In the genomic region with DNA sequence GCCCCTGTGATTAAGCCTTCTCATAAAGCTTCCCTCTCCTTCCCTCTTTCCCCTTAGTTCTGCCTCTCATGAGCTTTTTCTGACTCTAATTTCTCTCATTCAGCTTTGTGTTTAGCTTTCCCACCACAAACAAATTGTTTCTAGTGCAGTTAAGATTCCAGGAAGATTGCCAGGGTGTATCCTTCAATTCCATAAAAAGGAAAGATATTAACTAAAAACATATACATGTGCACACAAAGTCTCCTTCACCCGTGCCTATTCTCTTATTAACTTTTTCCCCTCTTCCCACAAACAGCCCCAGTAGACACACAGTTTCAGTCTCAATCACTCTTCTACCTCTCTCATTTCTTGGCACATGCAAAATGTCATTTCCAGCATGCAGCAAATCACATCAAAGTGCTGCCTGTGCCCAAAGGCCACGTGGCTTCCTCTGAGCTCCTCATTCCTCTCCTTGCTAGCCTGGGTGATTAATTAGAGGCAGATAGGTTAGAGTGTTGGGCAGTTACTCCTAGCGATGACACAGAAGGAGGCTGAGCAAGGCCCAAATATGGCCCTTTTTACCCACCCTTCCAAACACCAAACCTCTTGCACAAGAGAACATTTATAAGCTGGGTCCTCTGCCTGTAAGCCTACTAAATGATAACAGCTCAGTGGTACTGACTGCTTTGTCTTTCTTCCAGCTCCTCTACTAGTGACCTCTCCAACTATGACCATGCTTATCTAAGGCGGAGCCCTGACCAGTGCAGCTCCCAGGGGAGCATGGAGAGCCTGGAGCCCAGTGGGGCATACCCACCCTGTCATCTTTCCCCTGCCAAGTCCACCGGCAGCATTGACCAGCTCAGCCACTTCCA, we compare ENCODE assay signal across 8 cellular contexts.
DNase-seq lines count a peak whose midpoint lies in the region; ATAC-seq and TF ChIP-seq lines count a peak whose summit lies in the region.

No MANE protein-coding gene starts in this region.

- peak; percentile 64 for ATAC-seq in GM19025 (IDR thresholded peaks at IDR 0.05; ENCODE audit: low read depth, unreplicated experiment)
- no peak for ATAC-seq in T-cell (replicated peaks in 1 of 4)

- no peak overlapping the region for H3K4me3 Mint-ChIP-seq in activated T-helper 1 cell treated with anti-CD3 and anti-CD28 coated beads, Interleukin-12 subunit alpha, Interleukin-12 subunit beta, Interleukin-2, Interleukin-4 antibody, amounts not matched to agents 30 ng/mL and 10 ng/mL and 1 ng/mL, durations not matched to agents 14 hours and 24 hours and 36 hours
- no peak overlapping the region for H3K4me3 Mint-ChIP-seq in T-cell

- no peak for TF ChIP-seq CTCF in fibroblast of pulmonary artery (IDR thresholded peaks at IDR 0.05; ENCODE audit: low read length, missing control alignments)

- no peak overlapping the region for H3K27ac Mint-ChIP-seq in activated T-helper 1 cell treated with anti-CD3 and anti-CD28 coated beads, Interleukin-12 subunit alpha, Interleukin-12 subunit beta, Interleukin-2, Interleukin-4 antibody, amounts not matched to agents 30 ng/mL and 10 ng/mL and 1 ng/mL, durations not matched to agents 14 hours and 24 hours and 36 hours
- H3K27ac Mint-ChIP-seq in T-cell, result no peak overlapping the region

- no peaks in the 10 kb centered on the region for H3K36me3 Mint-ChIP-seq in activated T-helper 1 cell treated with anti-CD3 and anti-CD28 coated beads, Interleukin-12 subunit alpha, Interleukin-12 subunit beta, Interleukin-2, Interleukin-4 antibody, amounts not matched to agents 30 ng/mL and 10 ng/mL and 1 ng/mL, durations not matched to agents 14 hours and 24 hours and 36 hours (ENCODE audit: low read depth)
- H3K36me3 Mint-ChIP-seq in T-cell, result no peaks in the 10 kb centered on the region

- POLR2A ChIA-PET in T-cell (lab: Charles Lee), result interaction anchor here in 1 of 2 donors (0.6 kb wide), 1 partner anchor 149 kb away, joined by 3 read pairs; no protein-coding TSS in a partner anchor

- CTCF ChIA-PET in T-cell (lab: Charles Lee), result interaction anchor here in 1 of 2 donors (0.6 kb wide), 1 partner anchor 295 kb away, joined by 3 read pairs; no protein-coding TSS in a partner anchor

- no peaks in the 10 kb centered on the region for H3K9me3 Mint-ChIP-seq in activated T-helper 1 cell treated with anti-CD3 and anti-CD28 coated beads, Interleukin-12 subunit alpha, Interleukin-12 subunit beta, Interleukin-2, Interleukin-4 antibody, amounts not matched to agents 30 ng/mL and 10 ng/mL and 1 ng/mL, durations not matched to agents 14 hours and 24 hours and 36 hours
- no peaks in the 10 kb centered on the region for H3K9me3 Mint-ChIP-seq in T-cell

- intact Hi-C loops in activated T-helper 1 cell treated with anti-CD3 and anti-CD28 coated beads, Interleukin-12 subunit alpha, Interleukin-12 subunit beta, Interleukin-2, Interleukin-4 antibody, amounts not matched to agents 30 ng/mL and 10 ng/mL and 1 ng/mL, durations not matched to agents 14 hours and 24 hours and 36 hours (cut with micrococcal nuclease), result no loop called here

- no peak overlapping the region for H3K4me3 ChIP-seq in fibroblast of pulmonary artery (replicated peaks; ENCODE audit: low read depth, low read length)

- no peaks in the 10 kb centered on the region for H3K27me3 Mint-ChIP-seq in activated T-helper 1 cell treated with anti-CD3 and anti-CD28 coated beads, Interleukin-12 subunit alpha, Interleukin-12 subunit beta, Interleukin-2, Interleukin-4 antibody, amounts not matched to agents 30 ng/mL and 10 ng/mL and 1 ng/mL, durations not matched to agents 14 hours and 24 hours and 36 hours (ENCODE audit: insufficient read depth)
- peaks cover 4 to 9% of the 10 kb centered on the region in 2 donors for H3K27me3 Mint-ChIP-seq in T-cell

- H3K4me1 Mint-ChIP-seq in activated T-helper 1 cell treated with anti-CD3 and anti-CD28 coated beads, Interleukin-12 subunit alpha, Interleukin-12 subunit beta, Interleukin-2, Interleukin-4 antibody, amounts not matched to agents 30 ng/mL and 10 ng/mL and 1 ng/mL, durations not matched to agents 14 hours and 24 hours and 36 hours (ENCODE audit: low read depth), result peaks cover 10% of the 10 kb centered on the region
- no peaks in the 10 kb centered on the region for H3K4me1 Mint-ChIP-seq in T-cell

- DNase-seq in MV-4-11 (lab: John Stamatoyannopoulos, UW) (peak; percentile 3), fibroblast of pulmonary artery (ENCODE audit: low read depth) (peak; percentile 73), NCI-H2227 treated with DMSO at 0.1 percent for 48 hours (lab: John Stamatoyannopoulos, UW) (no peak), LoVo (ENCODE audit: low spot score) (no peak), T-cell (no peak)
- peak; percentile 13 to 39 for DNase-seq in stimulated activated CD8-positive, alpha-beta memory T cell treated with anti-CD3 and anti-CD28 coated beads, Interleukin-15, amount 100 ng/mL, for 48 hours (ENCODE audit: low read depth in 2 of 2)
- DNase-seq in activated T-helper 1 cell treated with anti-CD3 and anti-CD28 coated beads, Interleukin-12 subunit alpha, Interleukin-12 subunit beta, Interleukin-2, Interleukin-4 antibody, amounts not matched to agents 30 ng/mL and 10 ng/mL and 1 ng/mL, durations not matched to agents 14 hours and 24 hours and 36 hours (ENCODE audit: low spot score), result no peak

Comparison
In these comparisons a context has a peak if more than half of its experiments do, and no peak if none do; other contexts are left out.
1. DNase-seq: peak in MV-4-11 (single experiment), fibroblast of pulmonary artery (single experiment) and stimulated activated CD8-positive, alpha-beta memory T cell treated with anti-CD3 and anti-CD28 coated beads, Interleukin-15, amount 100 ng/mL, for 48 hours (2 of 2); none in activated T-helper 1 cell treated with anti-CD3 and anti-CD28 coated beads, Interleukin-12 subunit alpha, Interleukin-12 subunit beta, Interleukin-2, Interleukin-4 antibody, amounts not matched to agents 30 ng/mL and 10 ng/mL and 1 ng/mL, durations not matched to agents 14 hours and 24 hours and 36 hours (single experiment), NCI-H2227 treated with DMSO at 0.1 percent for 48 hours (single experiment), LoVo (single experiment) and T-cell (0 of 34).